In genomic region chr12:110100315-110100970, GRCh38 we compare ENCODE assay signal across 8 cellular contexts. TPM values are rescaled to one million over a fixed set of nuclear protein-coding genes. Genes with fewer than 3 reads are reported as not detected.
DNase-seq lines count a peak whose midpoint lies in the region; ATAC-seq, FAIRE-seq and TF ChIP-seq lines count a peak whose summit lies in the region.

No MANE protein-coding gene starts in this region.

- H3K36me3 ChIP-seq in lower lobe of right lung: no peaks in the 10 kb centered on the region

- peak; percentile 87 for FAIRE-seq in GM19239 (lab: Jason Lieb, UNC)

- no peaks in the 10 kb centered on the region for H3K27me3 Mint-ChIP-seq in dendritic cell treated with granulocyte-macrophage colony-stimulating factor and Interleukin-4, amounts not matched to agents 40 ng/mL and 50 ng/mL, for 4 days

- H3K27ac ChIP-seq in C4-2B (no peak overlapping the region), lower lobe of right lung (no peak overlapping the region)

- no peak overlapping the region for H3K4me3 ChIP-seq in lower lobe of right lung

- no peaks in the 10 kb centered on the region for H3K9me3 Mint-ChIP-seq in dendritic cell treated with granulocyte-macrophage colony-stimulating factor and Interleukin-4, amounts not matched to agents 40 ng/mL and 50 ng/mL, for 4 days

- peak; percentile 90 for TF ChIP-seq CTCF in C4-2B (conservative IDR thresholded peaks at IDR 0.05)
- TF ChIP-seq CTCF in lower lobe of right lung (IDR thresholded peaks at IDR 0.05): peak; percentile 91

- no peaks in the 10 kb centered on the region for H3K9me3 ChIP-seq in lower lobe of right lung

- intact Hi-C loops in dendritic cell treated with granulocyte-macrophage colony-stimulating factor and Interleukin-4, amounts not matched to agents 40 ng/mL and 50 ng/mL, for 4 days (cut with micrococcal nuclease): loop anchor here (1.0 to 10.0 kb wide), 2 partner anchors 145 to 184 kb away; partner anchors contain the start of gene ATP2A2
- intact Hi-C loops in lower lobe of right lung (cut with DNase I): no loop called here

- DNase-seq in GM19239 (ENCODE audit: insufficient read length, low spot score) (peak; percentile 62), NCI-H526 treated with DMSO at 0.1 percent for 48 hours (lab: John Stamatoyannopoulos, UW) (peak; percentile 40), lower lobe of right lung (peak; percentile 48)
- DNase-seq in activated CD4-positive, alpha-beta T cell treated with anti-CD3 and anti-CD28 coated beads for 4 hours: peak; percentile 46 to 66
- peak; percentile 43 for DNase-seq in stimulated activated CD8-positive, alpha-beta memory T cell treated with anti-CD3 and anti-CD28 coated beads, Interleukin-15, amount 100 ng/mL, for 1 hour (ENCODE audit: low read depth)

- H3K36me3 Mint-ChIP-seq in dendritic cell treated with granulocyte-macrophage colony-stimulating factor and Interleukin-4, amounts not matched to agents 40 ng/mL and 50 ng/mL, for 4 days (ENCODE audit: low read depth): no peaks in the 10 kb centered on the region

- peak; percentile 86 for ATAC-seq in HG03342 (IDR thresholded peaks at IDR 0.05; ENCODE audit: unreplicated experiment)
- peak; percentile 86 for ATAC-seq in lower lobe of right lung

- peak overlapping the region; percentile 48 for H3K27ac Mint-ChIP-seq in dendritic cell treated with granulocyte-macrophage colony-stimulating factor and Interleukin-4, amounts not matched to agents 40 ng/mL and 50 ng/mL, for 4 days

- no peak overlapping the region for H3K4me3 Mint-ChIP-seq in dendritic cell treated with granulocyte-macrophage colony-stimulating factor and Interleukin-4, amounts not matched to agents 40 ng/mL and 50 ng/mL, for 4 days

- peaks cover 32% of the 10 kb centered on the region for H3K4me1 Mint-ChIP-seq in dendritic cell treated with granulocyte-macrophage colony-stimulating factor and Interleukin-4, amounts not matched to agents 40 ng/mL and 50 ng/mL, for 4 days (ENCODE audit: low read depth)

- no peaks in the 10 kb centered on the region for H3K27me3 ChIP-seq in lower lobe of right lung (ENCODE audit: low read depth)

- H3K4me1 ChIP-seq in lower lobe of right lung: peaks cover 8% of the 10 kb centered on the region

RNA-seq across cellular contexts. Expression of gene IFT81, which starts 23.7 kb away (rescaled TPM):
- 12.5 TPM for total RNA-seq in lower lobe of right lung

RNA-seq across cellular contexts. Expression of gene C12orf76, which starts 52.1 kb away (rescaled TPM):
- total RNA-seq in lower lobe of right lung: 19.7 TPM
